Comparison of ENCODE assay signal across 24 cellular contexts in the genomic region with DNA sequence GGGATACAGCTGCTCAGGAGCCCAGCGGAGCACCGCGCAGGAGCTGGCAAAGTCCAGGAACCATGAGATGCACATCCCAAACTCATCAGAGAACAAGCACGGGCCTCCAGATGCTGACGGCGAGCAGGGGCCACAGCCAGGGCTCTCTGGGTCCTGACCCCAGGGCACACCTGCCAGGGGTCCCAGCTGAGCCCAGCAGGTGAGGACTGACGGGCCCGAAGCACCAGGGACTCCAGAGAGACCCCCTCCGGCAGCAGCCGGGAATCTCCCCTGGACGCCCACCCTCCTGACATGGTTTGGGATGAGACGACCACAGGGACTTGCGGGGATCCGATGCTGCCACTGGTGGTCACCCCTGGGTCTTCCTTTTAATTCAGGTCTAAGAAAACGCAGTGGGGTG. TPM values are rescaled to one million over a fixed set of nuclear protein-coding genes. Genes with fewer than 3 reads are reported as not detected.
"Had no signal": no experiment of that assay in that cellular context is flagged by ENCODE, and none has a peak within 500 bp of the region (broad histone marks: within the 10 kb centered on the region; RNA-seq: fewer than 3 reads in every experiment).

No MANE protein-coding gene starts in this region.

- H3K4me1 ChIP-seq: esophagus muscularis mucosa, gastrocnemius medialis, left ventricle myocardium inferior had no signal

- H3K27ac ChIP-seq: epithelial cell of prostate, esophagus muscularis mucosa, gastrocnemius medialis, left ventricle myocardium inferior, neutrophil, ovary, skin epidermis had no signal

- H3K9me3 ChIP-seq: gastrocnemius medialis, neutrophil had no signal

- ATAC-seq: gastrocnemius medialis, left cardiac atrium, sciatic nerve had no signal

- H3K27me3 ChIP-seq: ovary had no signal

- H3K4me3 ChIP-seq: esophagus muscularis mucosa, gastrocnemius medialis, left ventricle myocardium inferior, lung, ovary, skin epidermis had no signal

- DNase-seq: central memory CD4-positive, alpha-beta T cell; effector memory CD4-positive, alpha-beta T cell; gastrocnemius medialis; left cardiac atrium; left ventricle myocardium inferior; mesenchymal stem cell; midbrain; nephron progenitor cell; stimulated activated CD4-positive, alpha-beta T cell treated with anti-CD3 and anti-CD28 coated beads, Interleukin-12 subunit alpha, Interleukin-12 subunit beta, amount 100 ng/mL, for 4 hours; stimulated activated naive CD4-positive, alpha-beta T cell; trophoblast cell had no signal

- H3K36me3 ChIP-seq: esophagus muscularis mucosa, gastrocnemius medialis, left ventricle myocardium inferior, neutrophil, ovary had no signal

RNA-seq across cellular contexts. Expression of a gene that starts 22.1 kb away (rescaled TPM):
- total RNA-seq: esophagus muscularis mucosa, fibroblast of villous mesenchyme, gastrocnemius medialis, left cardiac atrium, left ventricle myocardium inferior, lung, ovary, progenitor cell of endocrine pancreas, renal cortical epithelial cell, sciatic nerve, urinary bladder had no signal
- polyA plus RNA-seq: keratinocyte, lung, ovary, thymus, urinary bladder had no signal

RNA-seq across cellular contexts. Expression of a gene that starts 23.4 kb away (rescaled TPM):
- total RNA-seq: esophagus muscularis mucosa, fibroblast of villous mesenchyme, gastrocnemius medialis, left cardiac atrium, left ventricle myocardium inferior, renal cortical epithelial cell, sciatic nerve, urinary bladder had no signal
- polyA plus RNA-seq: keratinocyte had no signal

RNA-seq across cellular contexts. Expression of a gene that starts 49.2 kb away (rescaled TPM):
- total RNA-seq: progenitor cell of endocrine pancreas, renal cortical epithelial cell had no signal
- polyA plus RNA-seq: keratinocyte had no signal

RNA-seq across cellular contexts. Expression of a gene that starts 53.8 kb away (rescaled TPM):
- total RNA-seq: renal cortical epithelial cell had no signal
- polyA plus RNA-seq: keratinocyte had no signal
